17 cellular contexts compared by ENCODE assay signal in the genomic region with DNA sequence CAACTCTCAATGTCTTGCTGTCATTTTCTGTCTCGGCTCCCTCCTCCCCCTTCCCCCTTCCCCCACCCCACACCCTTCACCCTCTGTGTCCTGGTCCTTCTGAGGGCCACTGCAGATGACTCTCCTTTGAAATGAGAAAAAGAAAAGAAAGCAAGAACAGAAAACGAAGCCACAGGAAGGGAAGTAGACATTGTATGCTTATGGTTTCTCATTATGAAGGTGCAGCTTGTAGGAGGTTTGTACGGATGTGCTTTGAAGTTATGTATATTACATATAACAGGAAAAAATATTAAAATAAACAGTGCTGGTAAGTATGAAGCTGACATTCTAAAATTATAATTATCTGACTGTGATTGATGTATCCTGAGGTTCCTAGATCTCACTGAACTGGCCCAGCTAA.
"Had no signal": no experiment of that assay in that cellular context is flagged by ENCODE, and none has a peak within 500 bp of the region (broad histone marks: within the 10 kb centered on the region; RNA-seq: fewer than 3 reads in every experiment).

No MANE protein-coding gene starts in this region.

- H3K27ac Mint-ChIP-seq: endodermal cell; memory B cell; mesothelial cell of epicardium; natural killer cell treated with Interleukin-12 subunit alpha and Interleukin-12 subunit beta and Interleukin-15 and Interleukin-18, amount 100 ng/mL, for 72 hours; neural progenitor cell; type B pancreatic cell had no signal

- DNase-seq: effector CD4-positive, alpha-beta T cell; endodermal cell; erythroblast; foreskin keratinocyte; kidney; left cardiac atrium; left ventricle myocardium inferior; lower lobe of right lung; nucleus accumbens; ovary; stimulated activated CD4-positive, alpha-beta T cell treated with anti-CD3 and anti-CD28 coated beads, Interleukin-2, amount 100 ng/mL, for 24 hours; thyroid gland had no signal

- H3K4me3 Mint-ChIP-seq: endodermal cell; memory B cell; mesothelial cell of epicardium; natural killer cell treated with Interleukin-12 subunit alpha and Interleukin-12 subunit beta and Interleukin-15 and Interleukin-18, amount 100 ng/mL, for 72 hours; neural progenitor cell; type B pancreatic cell had no signal

- H3K9me3 Mint-ChIP-seq: endodermal cell; memory B cell; mesothelial cell of epicardium; natural killer cell treated with Interleukin-12 subunit alpha and Interleukin-12 subunit beta and Interleukin-15 and Interleukin-18, amount 100 ng/mL, for 72 hours; neural progenitor cell; type B pancreatic cell had no signal

- H3K27me3 Mint-ChIP-seq: type B pancreatic cell had no signal

- ATAC-seq: foreskin keratinocyte; left cardiac atrium; lower lobe of right lung; natural killer cell treated with Interleukin-12 subunit alpha and Interleukin-12 subunit beta and Interleukin-15 and Interleukin-18, amount 100 ng/mL, for 72 hours had no signal

- H3K4me1 Mint-ChIP-seq: endodermal cell, memory B cell, mesothelial cell of epicardium, neural progenitor cell had no signal

- H3K36me3 Mint-ChIP-seq: memory B cell; natural killer cell treated with Interleukin-12 subunit alpha and Interleukin-12 subunit beta and Interleukin-15 and Interleukin-18, amount 100 ng/mL, for 72 hours; neural progenitor cell had no signal
